11 cellular contexts compared by ENCODE assay signal in genomic region chr5:39024005-39024404, GRCh38. TPM values are rescaled to one million over a fixed set of nuclear protein-coding genes. Genes with fewer than 3 reads are reported as not detected.
DNase-seq lines count a peak whose midpoint lies in the region; ATAC-seq and TF ChIP-seq lines count a peak whose summit lies in the region.
"Had no signal": no experiment of that assay in that cellular context is flagged by ENCODE, and none has a peak within 500 bp of the region (broad histone marks: within the 10 kb centered on the region; RNA-seq: fewer than 3 reads in every experiment).

No MANE protein-coding gene starts in this region.

- H3K36me3 Mint-ChIP-seq in T-helper 17 cell (ENCODE audit: low read depth) = peaks cover 5% of the 10 kb centered on the region

- no peak overlapping the region for H3K27ac ChIP-seq in left ventricle myocardium inferior (replicated peaks)
- no peak overlapping the region for H3K27ac ChIP-seq in lower lobe of right lung
- H3K27ac ChIP-seq: hepatocyte had no signal

- no peak overlapping the region for H3K4me3 Mint-ChIP-seq in T-helper 17 cell
- no peak overlapping the region for H3K4me3 Mint-ChIP-seq in stimulated activated naive CD8-positive, alpha-beta T cell treated with anti-CD3 and anti-CD28 coated beads, Interleukin-15, amount 100 ng/mL, for 72 hours

- peak; percentile 80 for ATAC-seq in Right ventricle myocardium inferior
- peak; percentile 57 for ATAC-seq in T-helper 17 cell
- ATAC-seq in left ventricle myocardium superior = peak; percentile 88
- ATAC-seq in lower lobe of right lung = no peak
- no peak for ATAC-seq in stimulated activated naive CD8-positive, alpha-beta T cell treated with anti-CD3 and anti-CD28 coated beads, Interleukin-15, amount 100 ng/mL, for 72 hours
- ATAC-seq in HG03342 (IDR thresholded peaks at IDR 0.05; ENCODE audit: unreplicated experiment) = no peak
- ATAC-seq: HepG2 had no signal

- peaks cover 38% of the 10 kb centered on the region for H3K4me1 Mint-ChIP-seq in T-helper 17 cell
- H3K4me1 Mint-ChIP-seq in stimulated activated naive CD8-positive, alpha-beta T cell treated with anti-CD3 and anti-CD28 coated beads, Interleukin-15, amount 100 ng/mL, for 72 hours = peaks cover 35% of the 10 kb centered on the region

- TF ChIP-seq CTCF in left ventricle myocardium inferior (IDR thresholded peaks at IDR 0.05; ENCODE audit: borderline replicate concordance) (no peak), lower lobe of right lung (IDR thresholded peaks at IDR 0.05) (no peak)

- H3K9me3 ChIP-seq in left ventricle myocardium inferior (replicated peaks) (peaks cover 18% of the 10 kb centered on the region), T-helper 17 cell (ENCODE audit: control insufficient read depth, low read length, poor library complexity, severe bottlenecking) (peaks cover 4% of the 10 kb centered on the region), lower lobe of right lung (peaks cover 5% of the 10 kb centered on the region)

- H3K36me3 ChIP-seq in left ventricle myocardium inferior (peaks cover 25% of the 10 kb centered on the region), lower lobe of right lung (peaks cover 9% of the 10 kb centered on the region)

- peaks cover 65% of the 10 kb centered on the region for H3K4me1 ChIP-seq in left ventricle myocardium inferior
- H3K4me1 ChIP-seq in lower lobe of right lung = no peaks in the 10 kb centered on the region

- H3K27ac Mint-ChIP-seq in T-helper 17 cell = peak overlapping the region; percentile 84
- H3K27ac Mint-ChIP-seq in stimulated activated naive CD8-positive, alpha-beta T cell treated with anti-CD3 and anti-CD28 coated beads, Interleukin-15, amount 100 ng/mL, for 72 hours = no peak overlapping the region

- no peaks in the 10 kb centered on the region for H3K27me3 ChIP-seq in left ventricle myocardium inferior (ENCODE audit: low read depth)
- no peaks in the 10 kb centered on the region for H3K27me3 ChIP-seq in lower lobe of right lung (ENCODE audit: low read depth)
- H3K27me3 ChIP-seq: hepatocyte had no signal

- H3K4me3 ChIP-seq in left ventricle myocardium inferior (no peak overlapping the region), lower lobe of right lung (no peak overlapping the region)
- H3K4me3 ChIP-seq: hepatocyte had no signal

- intact Hi-C loops in Right ventricle myocardium inferior (cut with DNase I) (no loop called here), left ventricle myocardium inferior (cut with micrococcal nuclease) (no loop called here), left ventricle myocardium superior (cut with micrococcal nuclease) (no loop called here), lower lobe of right lung (cut with DNase I) (no loop called here)

- DNase-seq in Right ventricle myocardium inferior (ENCODE audit: missing footprints) (no peak), left ventricle myocardium inferior (no peak), T-helper 17 cell (no peak), left ventricle myocardium superior (peak; percentile 41), lower lobe of right lung (no peak), ureter (ENCODE audit: low spot score) (no peak)
- DNase-seq in stimulated activated naive CD8-positive, alpha-beta T cell treated with anti-CD3 and anti-CD28 coated beads, Interleukin-15, amount 100 ng/mL, for 72 hours = no peak
- DNase-seq: DMS 273 treated with DMSO at 0.1 percent for 48 hours had no signal

- peaks cover 0 to 4% of the 10 kb centered on the region in 2 donors for H3K9me3 Mint-ChIP-seq in stimulated activated naive CD8-positive, alpha-beta T cell treated with anti-CD3 and anti-CD28 coated beads, Interleukin-15, amount 100 ng/mL, for 72 hours

- H3K27me3 Mint-ChIP-seq in T-helper 17 cell = no peaks in the 10 kb centered on the region
- no peaks in the 10 kb centered on the region for H3K27me3 Mint-ChIP-seq in stimulated activated naive CD8-positive, alpha-beta T cell treated with anti-CD3 and anti-CD28 coated beads, Interleukin-15, amount 100 ng/mL, for 72 hours

RNA-seq across cellular contexts. Expression of gene RICTOR, which starts 50.2 kb away (rescaled TPM):
- 26.0 TPM for total RNA-seq in Right ventricle myocardium inferior
- total RNA-seq in left ventricle myocardium inferior = 35.0 TPM
- total RNA-seq in T-helper 17 cell = 10 to 100 TPM; 84.8 to 88.8 TPM
- 27.5 TPM for total RNA-seq in left ventricle myocardium superior
- 52.1 TPM for total RNA-seq in lower lobe of right lung
- 54.0 TPM for total RNA-seq in ureter

Comparison
In these comparisons a context has a peak if more than half of its experiments do, and no peak if none do; other contexts are left out.
1. ATAC-seq: peak in Right ventricle myocardium inferior (single experiment), T-helper 17 cell (single experiment) and left ventricle myocardium superior (single experiment); none in lower lobe of right lung (0 of 2), stimulated activated naive CD8-positive, alpha-beta T cell treated with anti-CD3 and anti-CD28 coated beads, Interleukin-15, amount 100 ng/mL, for 72 hours (single experiment) and HG03342 (single experiment).